Comparison of ENCODE assay signal across 15 cellular contexts in the genomic region with DNA sequence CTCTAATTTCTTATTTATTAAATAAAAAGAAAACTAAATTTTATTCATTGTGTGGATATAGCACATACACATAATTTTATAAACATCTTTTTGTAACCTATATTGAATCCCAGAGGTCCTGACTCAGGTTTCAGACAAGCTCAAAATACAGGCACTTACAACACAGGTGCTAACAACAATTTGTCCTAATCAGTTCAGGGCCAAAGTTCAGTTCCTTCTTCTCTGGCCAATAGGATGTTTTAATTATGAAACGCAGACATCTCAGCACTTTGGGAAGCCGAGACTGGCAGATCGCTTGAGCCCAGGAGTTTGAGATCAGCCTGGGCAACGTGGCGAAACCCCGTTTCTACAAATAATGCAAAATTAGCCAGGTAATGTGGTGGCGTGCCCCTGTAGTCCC. TPM values are rescaled to one million over a fixed set of nuclear protein-coding genes. Genes with fewer than 3 reads are reported as not detected.
DNase-seq lines count a peak whose midpoint lies in the region; ATAC-seq and TF ChIP-seq lines count a peak whose summit lies in the region.
"Had no signal": no experiment of that assay in that cellular context is flagged by ENCODE, and none has a peak within 500 bp of the region (broad histone marks: within the 10 kb centered on the region; RNA-seq: fewer than 3 reads in every experiment).

No MANE protein-coding gene starts in this region.

- in situ Hi-C loops in mammary epithelial cell (cut with MboI; ENCODE audit: low sequenced_read_pairs in 2 of 2) = no loop called here

- H3K79me2 ChIP-seq in GM23338 (replicated peaks; ENCODE audit: insufficient read depth) (no peaks in the 10 kb centered on the region), mammary epithelial cell (ENCODE audit: insufficient read depth, low read length) (peaks cover 3% of the 10 kb centered on the region)

- no peak overlapping the region for H3K23ac ChIP-seq in neuronal stem cell (ENCODE audit: low read depth, low read length, poor library complexity)

- H2BK120ac ChIP-seq in neuronal stem cell (ENCODE audit: low read depth, low read length) = no peak overlapping the region

- H2BK12ac ChIP-seq in neuronal stem cell (ENCODE audit: low read length) = no peak overlapping the region

- H2AFZ ChIP-seq in GM23338 = no peak overlapping the region
- H2AFZ ChIP-seq in neuronal stem cell (ENCODE audit: low read length) = no peak overlapping the region
- no peak overlapping the region for H2AFZ ChIP-seq in mammary epithelial cell (ENCODE audit: low read depth, low read length)

- no TSS peak for BruUV-seq in mammary epithelial cell (replicated peaks; lab: Mats Ljungman, UMichigan)

- TF ChIP-seq CTCF in GM23338 (conservative IDR thresholded peaks at IDR 0.05; ENCODE audit: low read depth in 2 of 2) (no peak), liver (IDR thresholded peaks at IDR 0.05; ENCODE audit: low read depth, low read length, missing input control) (no peak), mammary epithelial cell (conservative IDR thresholded peaks at IDR 0.05 in 1 of 2, IDR thresholded peaks at IDR 0.05 in 1 of 2; ENCODE audit: extremely low read depth in 1 of 2, insufficient read depth in 1 of 2, low read depth in 1 of 2, low read length in 2 of 2) (no peak)

- H2AK5ac ChIP-seq in neuronal stem cell (ENCODE audit: low read depth, low read length) = peak overlapping the region; percentile 14

- peaks cover 30% of the 10 kb centered on the region for H3K4me1 ChIP-seq in GM23338 (ENCODE audit: insufficient read depth)
- peaks cover 0 to 8% of the 10 kb centered on the region in 2 donors for H3K4me1 ChIP-seq in duodenal mucosa (ENCODE audit: control insufficient read depth in 1 of 2, insufficient read depth in 2 of 2, low read length in 2 of 2)
- H3K4me1 ChIP-seq in liver (ENCODE audit: control insufficient read depth in 4 of 4, insufficient read depth in 4 of 4, low read length in 3 of 4) = peaks cover 0 to 7% (median 0%) of the 10 kb centered on the region in 4 donors
- H3K4me1 ChIP-seq in neuronal stem cell (ENCODE audit: control insufficient read depth in 2 of 2, insufficient read depth in 1 of 2, low read depth in 1 of 2, low read length in 2 of 2) = peaks cover 2 to 21% of the 10 kb centered on the region in 2 donors
- H3K4me1 ChIP-seq in mammary epithelial cell (ENCODE audit: insufficient read depth, low read length) = peaks cover 21% of the 10 kb centered on the region

- H4K8ac ChIP-seq in neuronal stem cell (ENCODE audit: low read depth, low read length) = no peak overlapping the region

- H3K27ac Mint-ChIP-seq in GM23338 = peak overlapping the region; percentile 42; the same call in 1 of the 2 replicates
- H3K27ac Mint-ChIP-seq: CD8-positive, alpha-beta memory T cell had no signal

- WGBS in liver = 88% methylated on average over 7 of the region's 7 CpGs
- no CpG with 5 or more reads among the region's 7 CpGs for WGBS in neuronal stem cell (ENCODE audit: extremely low coverage in 2 of 2, insufficient read length in 2 of 2, insufficient replicate concordance in 1 of 2), 2 donors
- 98% methylated on average over 7 of the region's 7 CpGs for WGBS in mammary epithelial cell (ENCODE audit: low coverage, missing lambda C conversion rate)

- H3K14ac ChIP-seq in neuronal stem cell (ENCODE audit: low read length) = no peak overlapping the region

- no peak for TF ChIP-seq RAD21 in liver (IDR thresholded peaks at IDR 0.05)

- ATAC-seq in GM23338 (no peak), GM18870 (IDR thresholded peaks at IDR 0.05; ENCODE audit: unreplicated experiment) (no peak)
- ATAC-seq: K562 had no signal

- H3K18ac ChIP-seq in neuronal stem cell (ENCODE audit: low read length) = no peak overlapping the region

- no peak overlapping the region for H4K91ac ChIP-seq in neuronal stem cell (ENCODE audit: low read depth, low read length, poor library complexity)

- no peaks in the 10 kb centered on the region for H3K9me3 Mint-ChIP-seq in GM23338
- H3K9me3 Mint-ChIP-seq: CD8-positive, alpha-beta memory T cell had no signal

- H3K27ac ChIP-seq in GM23338 (ENCODE audit: low read depth) (no peak overlapping the region), duodenal mucosa (ENCODE audit: low read depth, low read length) (no peak overlapping the region), liver (ENCODE audit: low read depth in 1 of 2, low read length in 2 of 2) (no peak overlapping the region), neuronal stem cell (replicated peaks; ENCODE audit: low read length) (no peak overlapping the region), mammary epithelial cell (ENCODE audit: insufficient read depth, low read depth, low read length) (no peak overlapping the region)
- H3K27ac ChIP-seq: BLaER1 had no signal

- dilution Hi-C loops in mammary epithelial cell (cut with HindIII; ENCODE audit: low sequenced_read_pairs) = no loop called here

- peaks cover 2% of the 10 kb centered on the region for H3K27me3 Mint-ChIP-seq in GM23338 (ENCODE audit: insufficient read depth, low read depth, poor library complexity)

- no peaks in the 10 kb centered on the region for H4K20me1 ChIP-seq in GM23338 (replicated peaks; ENCODE audit: insufficient read depth)
- H4K20me1 ChIP-seq in mammary epithelial cell (ENCODE audit: insufficient read depth, low read length) = no peaks in the 10 kb centered on the region
- H4K20me1 ChIP-seq: BLaER1 had no signal

- H3K4me3 Mint-ChIP-seq in GM23338 = no peak overlapping the region
- H3K4me3 Mint-ChIP-seq: CD8-positive, alpha-beta memory T cell had no signal

- H3K36me3 ChIP-seq in GM23338 (ENCODE audit: insufficient read depth) = no peaks in the 10 kb centered on the region
- no peaks in the 10 kb centered on the region for H3K36me3 ChIP-seq in duodenal mucosa (ENCODE audit: control insufficient read depth in 1 of 2, insufficient read depth in 2 of 2, low read length in 2 of 2)
- H3K36me3 ChIP-seq in liver (ENCODE audit: control insufficient read depth in 4 of 4, insufficient read depth in 3 of 4, low read depth in 1 of 4, low read length in 3 of 4) = no peaks in the 10 kb centered on the region
- no peaks in the 10 kb centered on the region for H3K36me3 ChIP-seq in neuronal stem cell (replicated peaks in 1 of 2; ENCODE audit: control insufficient read depth in 2 of 2, insufficient read depth in 2 of 2, low read length in 2 of 2)
- H3K36me3 ChIP-seq in mammary epithelial cell (ENCODE audit: insufficient read depth, low read length) = no peaks in the 10 kb centered on the region
- H3K36me3 ChIP-seq: BLaER1, HAP-1 had no signal

- no peak overlapping the region for H3K4me2 ChIP-seq in GM23338
- H3K4me2 ChIP-seq in neuronal stem cell (ENCODE audit: insufficient read depth, low read length, poor library complexity, severe bottlenecking) = no peak overlapping the region
- no peak overlapping the region for H3K4me2 ChIP-seq in mammary epithelial cell (ENCODE audit: insufficient read depth, low read depth, low read length)
- H3K4me2 ChIP-seq: BLaER1 had no signal

- no peak overlapping the region for H3K4ac ChIP-seq in neuronal stem cell (ENCODE audit: low read length)

- H3K36me3 Mint-ChIP-seq in GM23338 (ENCODE audit: low read depth) = no peaks in the 10 kb centered on the region

- peak overlapping the region in 1 of 2 donors; percentile 21 for H3K9ac ChIP-seq in duodenal mucosa (ENCODE audit: low read depth in 1 of 2, low read length in 2 of 2)
- H3K9ac ChIP-seq in liver (ENCODE audit: low read depth in 1 of 2, low read length in 2 of 2) = no peak overlapping the region
- no peak overlapping the region for H3K9ac ChIP-seq in neuronal stem cell (ENCODE audit: low read depth, low read length, poor library complexity)
- H3K9ac ChIP-seq in mammary epithelial cell (ENCODE audit: insufficient read depth, low read length) = no peak overlapping the region
- H3K9ac ChIP-seq: BLaER1 had no signal

- no peaks in the 10 kb centered on the region for H3K27me3 ChIP-seq in GM23338 (ENCODE audit: insufficient read depth)
- no peaks in the 10 kb centered on the region for H3K27me3 ChIP-seq in duodenal mucosa (ENCODE audit: control insufficient read depth in 1 of 2, insufficient read depth in 2 of 2, low read length in 2 of 2)
- no peaks in the 10 kb centered on the region for H3K27me3 ChIP-seq in liver (ENCODE audit: control insufficient read depth in 4 of 4, insufficient read depth in 4 of 4, low read length in 3 of 4)
- H3K27me3 ChIP-seq in neuronal stem cell (ENCODE audit: control insufficient read depth in 3 of 3, insufficient read depth in 3 of 3, low read depth in 1 of 3, low read length in 3 of 3) = no peaks in the 10 kb centered on the region
- H3K27me3 ChIP-seq in mammary epithelial cell (ENCODE audit: insufficient read depth, low read length) = no peaks in the 10 kb centered on the region
- H3K27me3 ChIP-seq: BLaER1 had no signal

- DNase-seq in GM23338 (ENCODE audit: low spot score) (no peak), neuronal stem cell (ENCODE audit: low spot score) (no peak), DMS 273 (lab: John Stamatoyannopoulos, UW; ENCODE audit: unreplicated experiment) (no peak), mammary epithelial cell (no peak)
- DNase-seq: 8988T; AML-193; Caco-2; CD8-positive, alpha-beta memory T cell; GOT3 had no signal

- intact Hi-C loops in mammary epithelial cell (cut with micrococcal nuclease) = no loop called here

- no peak overlapping the region for H2BK5ac ChIP-seq in neuronal stem cell (ENCODE audit: low read length)

- H3K4me1 Mint-ChIP-seq in GM23338 = peaks cover 39% of the 10 kb centered on the region

- no peaks in the 10 kb centered on the region for H3K9me2 ChIP-seq in GM23338 (ENCODE audit: insufficient read depth)

- no peaks in the 10 kb centered on the region for H3K79me1 ChIP-seq in neuronal stem cell (ENCODE audit: low read depth, low read length)

- no peak overlapping the region for H3K4me3 ChIP-seq in GM23338
- H3K4me3 ChIP-seq in duodenal mucosa (ENCODE audit: low read depth in 1 of 2, low read length in 2 of 2) = peak overlapping the region; percentile 58 to 60
- H3K4me3 ChIP-seq in liver (ENCODE audit: low read depth in 1 of 3, low read length in 3 of 3) = no peak overlapping the region
- no peak overlapping the region for H3K4me3 ChIP-seq in neuronal stem cell (ENCODE audit: low read length in 2 of 2)
- H3K4me3 ChIP-seq in mammary epithelial cell (replicated peaks in 1 of 3; ENCODE audit: insufficient read depth in 1 of 3, low read depth in 2 of 3, low read length in 3 of 3) = no peak overlapping the region
- H3K4me3 ChIP-seq: BLaER1, HAP-1, K562 had no signal

- CTCF ChIA-PET in mammary epithelial cell (lab: Charles Lee; ENCODE audit: low non-redundant PET) = no interaction called here

- no peaks in the 10 kb centered on the region for H3F3A ChIP-seq in GM23338 (replicated peaks; ENCODE audit: low read depth)

- H3K9me3 ChIP-seq in duodenal mucosa (ENCODE audit: control insufficient read depth in 1 of 2, low read length in 2 of 2) (no peaks in the 10 kb centered on the region), liver (ENCODE audit: control insufficient read depth in 4 of 4, low read length in 3 of 4) (no peaks in the 10 kb centered on the region), neuronal stem cell (replicated peaks in 1 of 2; ENCODE audit: control insufficient read depth in 2 of 2, insufficient read depth in 1 of 2, low read depth in 1 of 2, low read length in 2 of 2) (peaks cover 0 to 3% of the 10 kb centered on the region in 2 donors), mammary epithelial cell (replicated peaks; ENCODE audit: insufficient read depth, low read length) (no peaks in the 10 kb centered on the region)
- H3K9me3 ChIP-seq: BLaER1, Caco-2, HAP-1 had no signal

- no peak overlapping the region for H2BK15ac ChIP-seq in neuronal stem cell (ENCODE audit: low read length)

RNA-seq across cellular contexts. Expression of a gene that starts 15.0 kb away (rescaled TPM):
- total RNA-seq in GM23338 (2014; rRNA removed; shearing (Covaris generic)) = 57.4 and 74.9 TPM in 2 replicates
- polyA plus RNA-seq in GM23338 (2016; fragmentation: Nextera tagmentation; extraction: Ambion mirVana) = 284 and 287 TPM in 2 replicates
- total RNA-seq in liver = 10 to 100 TPM; 13.0 to 20.8 TPM
- 10 to 100 TPM; 16.5 to 53.1 TPM for polyA plus RNA-seq in liver
- polyA plus RNA-seq in neuronal stem cell (2013, experiment 1 of 2) = 95.3 TPM
- polyA plus RNA-seq in neuronal stem cell (2013, experiment 2 of 2) = 101 TPM
- 10 to 100 TPM; 14.3 to 47.9 TPM for total RNA-seq in mammary epithelial cell
- 40.1 TPM for polyA plus RNA-seq in mammary epithelial cell
- 14.2 TPM for polyA minus RNA-seq in mammary epithelial cell

Comparison
In these comparisons a context has a peak if more than half of its experiments do, and no peak if none do; other contexts are left out.
1. H3K4me3 ChIP-seq: peak in duodenal mucosa (2 of 2); none in GM23338 (single experiment), liver (0 of 3), neuronal stem cell (0 of 2) and mammary epithelial cell (0 of 3).